ENCODE assay signal across 9 cellular contexts in genomic region chr10:71812016-71812912, GRCh38. TPM values are rescaled to one million over a fixed set of nuclear protein-coding genes. Genes with fewer than 3 reads are reported as not detected.
A peak's percentile ranks its signal among the peaks of the same experiment; 100 is the strongest.
DNase-seq lines count a peak whose midpoint lies in the region; ATAC-seq and TF ChIP-seq lines count a peak whose summit lies in the region.
"Had no signal": no experiment of that assay in that cellular context is flagged by ENCODE, and none has a peak within 500 bp of the region (broad histone marks: within the 10 kb centered on the region; RNA-seq: fewer than 3 reads in every experiment).

No MANE protein-coding gene starts in this region.

- peak; percentile 63 to 91 (median 76) for DNase-seq in CD8-positive, alpha-beta T cell
- peak; percentile 10 to 44 for DNase-seq in NCI-H2081 (lab: John Stamatoyannopoulos, UW)
- DNase-seq in activated CD4-positive, alpha-beta T cell treated with anti-CD3 and anti-CD28 coated beads, Interleukin-2, amount 10 ng/mL, durations not matched to agents 7 days and 5 days = peak; percentile 77
- DNase-seq in dermis blood vessel endothelial cell = peak; percentile 77
- DNase-seq in lung microvascular endothelial cell (ENCODE audit: low read depth in 2 of 2) = peak; percentile 52 to 72
- DNase-seq in stimulated activated CD8-positive, alpha-beta memory T cell treated with anti-CD3 and anti-CD28 coated beads, Interleukin-15, amount 100 ng/mL, for 48 hours (ENCODE audit: low read depth in 2 of 2) = peak; percentile 56 to 65

- H3K4me3 Mint-ChIP-seq in CD8-positive, alpha-beta T cell = no peak overlapping the region
- H3K4me3 Mint-ChIP-seq in activated CD4-positive, alpha-beta T cell treated with anti-CD3 and anti-CD28 coated beads, Interleukin-2, amount 10 ng/mL, durations not matched to agents 7 days and 5 days = no peak overlapping the region
- H3K4me3 Mint-ChIP-seq: IgD-negative memory B cell had no signal

- peaks cover 12% of the 10 kb centered on the region for H3K36me3 ChIP-seq in CD8-positive, alpha-beta T cell (ENCODE audit: insufficient read depth, low read length)

- H3K27me3 ChIP-seq in CD8-positive, alpha-beta T cell (ENCODE audit: insufficient read depth, low read length) = no peaks in the 10 kb centered on the region

- H3K9me3 ChIP-seq in CD8-positive, alpha-beta T cell (ENCODE audit: low read length) = no peaks in the 10 kb centered on the region

- H3K9me3 Mint-ChIP-seq in CD8-positive, alpha-beta T cell = no peaks in the 10 kb centered on the region
- no peaks in the 10 kb centered on the region for H3K9me3 Mint-ChIP-seq in activated CD4-positive, alpha-beta T cell treated with anti-CD3 and anti-CD28 coated beads, Interleukin-2, amount 10 ng/mL, durations not matched to agents 7 days and 5 days
- H3K9me3 Mint-ChIP-seq: IgD-negative memory B cell had no signal

- H3K4me1 Mint-ChIP-seq in CD8-positive, alpha-beta T cell (ENCODE audit: low read depth) = peaks cover 2% of the 10 kb centered on the region
- H3K4me1 Mint-ChIP-seq in activated CD4-positive, alpha-beta T cell treated with anti-CD3 and anti-CD28 coated beads, Interleukin-2, amount 10 ng/mL, durations not matched to agents 7 days and 5 days = peaks cover 2% of the 10 kb centered on the region

- peak; percentile 79 for TF ChIP-seq CTCF in CD8-positive, alpha-beta T cell (IDR thresholded peaks at IDR 0.05)

- ATAC-seq in CD8-positive, alpha-beta T cell = peak; percentile 91
- ATAC-seq in GM21529 (IDR thresholded peaks at IDR 0.05; ENCODE audit: unreplicated experiment) (peak; percentile 59), HG02885 (IDR thresholded peaks at IDR 0.05; ENCODE audit: poor library complexity, unreplicated experiment) (no peak)

- no peak overlapping the region for H3K27ac ChIP-seq in CD8-positive, alpha-beta T cell (ENCODE audit: low read depth, low read length)

- no peaks in the 10 kb centered on the region for H3K27me3 Mint-ChIP-seq in CD8-positive, alpha-beta T cell (ENCODE audit: low read depth)
- H3K27me3 Mint-ChIP-seq in activated CD4-positive, alpha-beta T cell treated with anti-CD3 and anti-CD28 coated beads, Interleukin-2, amount 10 ng/mL, durations not matched to agents 7 days and 5 days = no peaks in the 10 kb centered on the region
- H3K27me3 Mint-ChIP-seq: IgD-negative memory B cell had no signal

- CTCF ChIA-PET in CD8-positive, alpha-beta T cell (lab: Charles Lee) = interaction anchor here (0.9 to 4.2 kb wide), 29 partner anchors 10 to 498 kb away, joined by 3 to 40 read pairs (median 4); partner anchors contain the start of genes CDH23, SLC29A3 and VSIR
- CTCF ChIA-PET in activated CD4-positive, alpha-beta T cell treated with anti-CD3 and anti-CD28 coated beads, Interleukin-2, amount 10 ng/mL, durations not matched to agents 7 days and 5 days (lab: Charles Lee) = interaction anchor here (0.7 to 4.9 kb wide), 17 partner anchors 8 to 498 kb away, joined by 3 to 19 read pairs (median 4); partner anchors contain the start of genes SLC29A3 and VSIR

- H3K4me3 ChIP-seq in CD8-positive, alpha-beta T cell (ENCODE audit: low read depth, low read length) = no peak overlapping the region

- peaks cover 4% of the 10 kb centered on the region for H3K4me1 ChIP-seq in CD8-positive, alpha-beta T cell (ENCODE audit: insufficient read depth, low read length)

- POLR2A ChIA-PET in CD8-positive, alpha-beta T cell (lab: Charles Lee) = no interaction called here
- POLR2A ChIA-PET in activated CD4-positive, alpha-beta T cell treated with anti-CD3 and anti-CD28 coated beads, Interleukin-2, amount 10 ng/mL, durations not matched to agents 7 days and 5 days (lab: Charles Lee) = interaction anchor here (0.7 kb wide), 1 partner anchor 243 kb away, joined by 3 read pairs; no protein-coding TSS in a partner anchor

- peaks cover 34% of the 10 kb centered on the region for H3K36me3 Mint-ChIP-seq in CD8-positive, alpha-beta T cell
- H3K36me3 Mint-ChIP-seq in activated CD4-positive, alpha-beta T cell treated with anti-CD3 and anti-CD28 coated beads, Interleukin-2, amount 10 ng/mL, durations not matched to agents 7 days and 5 days (ENCODE audit: low read depth) = peaks cover 9% of the 10 kb centered on the region

- intact Hi-C loops in CD8-positive, alpha-beta T cell (cut with DNase I, micrococcal nuclease) = loop anchor here (1.0 to 5.0 kb wide), 11 partner anchors 104 to 498 kb away; no protein-coding TSS in a partner anchor

- no peak overlapping the region for H3K27ac Mint-ChIP-seq in CD8-positive, alpha-beta T cell
- no peak overlapping the region for H3K27ac Mint-ChIP-seq in activated CD4-positive, alpha-beta T cell treated with anti-CD3 and anti-CD28 coated beads, Interleukin-2, amount 10 ng/mL, durations not matched to agents 7 days and 5 days
- H3K27ac Mint-ChIP-seq: IgD-negative memory B cell had no signal

RNA-seq across cellular contexts. Expression of gene PSAP, which starts 38.8 kb away (rescaled TPM):
- total RNA-seq in CD8-positive, alpha-beta T cell = 100 to 1,000 TPM; 156 to 161 TPM
- total RNA-seq in activated CD4-positive, alpha-beta T cell treated with anti-CD3 and anti-CD28 coated beads, Interleukin-2, amount 10 ng/mL, durations not matched to agents 7 days and 5 days = 100 to 1,000 TPM; 144 to 153 TPM
- total RNA-seq in dermis blood vessel endothelial cell (763 and 907 TPM in 2 replicates), lung microvascular endothelial cell (493 and 688 TPM in 2 replicates)

RNA-seq across cellular contexts. Expression of gene VSIR, which starts 38.9 kb away (rescaled TPM):
- 10 to 100 TPM; 57.3 to 61.7 TPM for total RNA-seq in CD8-positive, alpha-beta T cell
- total RNA-seq in activated CD4-positive, alpha-beta T cell treated with anti-CD3 and anti-CD28 coated beads, Interleukin-2, amount 10 ng/mL, durations not matched to agents 7 days and 5 days = 100 to 1,000 TPM; 120 to 148 TPM
- total RNA-seq in dermis blood vessel endothelial cell (25.1 and 42.2 TPM in 2 replicates), lung microvascular endothelial cell (7.5 and 10.7 TPM in 2 replicates)

Comparison
In these comparisons a context has a peak if more than half of its experiments do, and no peak if none do; other contexts are left out.
1. DNase-seq: peak in every context shown above with its lines; median percentile 77 in activated CD4-positive, alpha-beta T cell treated with anti-CD3 and anti-CD28 coated beads, Interleukin-2, amount 10 ng/mL, durations not matched to agents 7 days and 5 days; 77 in dermis blood vessel endothelial cell; 76 in CD8-positive, alpha-beta T cell; 62 in lung microvascular endothelial cell; 60 in stimulated activated CD8-positive, alpha-beta memory T cell treated with anti-CD3 and anti-CD28 coated beads, Interleukin-15, amount 100 ng/mL, for 48 hours; 27 in NCI-H2081.